In the genomic region with DNA sequence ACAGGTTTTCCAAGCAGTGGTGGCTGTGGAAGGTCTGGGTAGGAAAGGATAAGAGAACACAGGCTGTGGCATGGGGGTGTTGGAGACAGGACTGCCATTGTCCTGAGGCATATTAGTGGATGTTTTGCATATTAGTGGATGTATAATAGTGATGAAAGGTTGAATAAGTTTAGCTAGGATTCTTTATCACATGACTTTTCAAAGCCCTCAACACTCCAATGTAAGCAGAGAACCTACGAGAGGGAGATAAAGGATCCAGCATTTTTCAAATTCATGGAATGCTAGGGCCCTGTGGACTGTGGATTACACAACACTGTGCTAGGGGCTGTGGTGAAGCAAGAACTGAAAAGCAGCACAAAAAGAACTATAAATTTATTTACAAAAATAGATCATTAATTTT, we compare ENCODE assay signal across 1 cellular context.
TF ChIP-seq lines count a peak whose summit lies in the region.

No MANE protein-coding gene starts in this region.

TF ChIP-seq in IMR-90, 13 proteins besides CTCF, POLR2A, EP300 and RAD21:
- TF ChIP-seq CEBPB (IDR thresholded peaks at IDR 0.05; ENCODE audit: low read depth, low read length) (peak; percentile 96), BHLHE40 (IDR thresholded peaks at IDR 0.05; ENCODE audit: low read depth, low read length) (peak; percentile 62; the same call in 1 of the 2 replicates), ELK1 (IDR thresholded peaks at IDR 0.05; ENCODE audit: borderline replicate concordance, low read depth, low read length) (no peak)
